14 cellular contexts compared by ENCODE assay signal in the genomic region with DNA sequence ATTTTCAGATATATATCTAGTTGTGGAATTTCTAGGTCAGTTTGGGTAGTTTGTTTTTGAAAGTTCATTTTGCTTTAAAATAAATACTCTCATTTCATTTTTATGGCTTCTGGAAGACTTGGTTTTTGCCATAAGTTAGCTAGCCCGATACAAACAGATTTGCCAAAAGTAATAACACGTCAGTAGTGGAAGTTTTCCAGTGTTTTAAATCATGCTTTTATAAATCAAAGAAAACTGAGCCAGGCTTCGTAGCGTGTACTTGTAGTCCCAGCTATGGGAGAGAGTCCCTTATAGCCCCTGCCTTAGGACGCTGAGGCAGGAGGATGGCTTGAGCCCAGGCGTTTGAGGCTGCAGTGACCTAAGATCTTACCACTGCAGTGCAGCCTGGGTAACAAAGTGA. TPM values are rescaled to one million over a fixed set of nuclear protein-coding genes. Genes with fewer than 3 reads are reported as not detected.
DNase-seq lines count a peak whose midpoint lies in the region; ATAC-seq and TF ChIP-seq lines count a peak whose summit lies in the region.
"Had no signal": no experiment of that assay in that cellular context is flagged by ENCODE, and none has a peak within 500 bp of the region (broad histone marks: within the 10 kb centered on the region; RNA-seq: fewer than 3 reads in every experiment).

No MANE protein-coding gene starts in this region.

- no peak overlapping the region for H3K4me3 Mint-ChIP-seq in activated T-cell treated with anti-CD3 and anti-CD28 coated beads, Interleukin-2, amount 50 U/mL, for 24 hours
- no peak overlapping the region for H3K4me3 Mint-ChIP-seq in stimulated activated naive CD8-positive, alpha-beta T cell treated with anti-CD3 and anti-CD28 coated beads, Interleukin-15, amount 100 ng/mL, for 72 hours
- H3K4me3 Mint-ChIP-seq: stimulated activated naive CD8-positive, alpha-beta T cell treated with anti-CD3 and anti-CD28 coated beads, Interleukin-15, Interleukin-2, amounts not matched to agents 100 ng/mL and 50 ng/mL, for 24 hours had no signal

- intact Hi-C loops in uterus (cut with DNase I; ENCODE audit: low total_unique reads) = no loop called here

- no peaks in the 10 kb centered on the region for H3K27me3 ChIP-seq in muscle layer of colon (ENCODE audit: control insufficient read depth in 1 of 2, insufficient read depth in 2 of 2, low read length in 2 of 2)
- no peaks in the 10 kb centered on the region for H3K27me3 ChIP-seq in uterus

- H3K9ac ChIP-seq in muscle layer of colon (ENCODE audit: low read length) = no peak overlapping the region

- no peaks in the 10 kb centered on the region for H3K9me3 Mint-ChIP-seq in activated T-cell treated with anti-CD3 and anti-CD28 coated beads, Interleukin-2, amount 50 U/mL, for 24 hours
- no peaks in the 10 kb centered on the region for H3K9me3 Mint-ChIP-seq in stimulated activated naive CD8-positive, alpha-beta T cell treated with anti-CD3 and anti-CD28 coated beads, Interleukin-15, amount 100 ng/mL, for 72 hours
- H3K9me3 Mint-ChIP-seq: stimulated activated naive CD8-positive, alpha-beta T cell treated with anti-CD3 and anti-CD28 coated beads, Interleukin-15, Interleukin-2, amounts not matched to agents 100 ng/mL and 50 ng/mL, for 24 hours had no signal

- H3K27ac ChIP-seq in muscle layer of colon (ENCODE audit: low read depth, low read length) (peak overlapping the region; percentile 16), uterus (peak overlapping the region; percentile 75 to 76)
- H3K27ac ChIP-seq: 22Rv1 had no signal

- peaks cover 50% of the 10 kb centered on the region for H3K4me1 ChIP-seq in muscle layer of colon (ENCODE audit: insufficient read depth, low read length)
- peaks cover 8 to 13% of the 10 kb centered on the region in 2 donors for H3K4me1 ChIP-seq in uterus

- no peaks in the 10 kb centered on the region for H3K27me3 Mint-ChIP-seq in activated T-cell treated with anti-CD3 and anti-CD28 coated beads, Interleukin-2, amount 50 U/mL, for 24 hours
- no peaks in the 10 kb centered on the region for H3K27me3 Mint-ChIP-seq in stimulated activated naive CD8-positive, alpha-beta T cell treated with anti-CD3 and anti-CD28 coated beads, Interleukin-15, amount 100 ng/mL, for 72 hours
- H3K27me3 Mint-ChIP-seq: progenitor cell of endocrine pancreas; stimulated activated naive CD8-positive, alpha-beta T cell treated with anti-CD3 and anti-CD28 coated beads, Interleukin-15, Interleukin-2, amounts not matched to agents 100 ng/mL and 50 ng/mL, for 24 hours had no signal

- peak overlapping the region; percentile 64 for H3K27ac Mint-ChIP-seq in activated T-cell treated with anti-CD3 and anti-CD28 coated beads, Interleukin-2, amount 50 U/mL, for 24 hours
- H3K27ac Mint-ChIP-seq in stimulated activated naive CD8-positive, alpha-beta T cell treated with anti-CD3 and anti-CD28 coated beads, Interleukin-15, amount 100 ng/mL, for 72 hours = no peak overlapping the region
- H3K27ac Mint-ChIP-seq: stimulated activated naive CD8-positive, alpha-beta T cell treated with anti-CD3 and anti-CD28 coated beads, Interleukin-15, Interleukin-2, amounts not matched to agents 100 ng/mL and 50 ng/mL, for 24 hours had no signal

- ATAC-seq in stimulated activated naive CD8-positive, alpha-beta T cell treated with anti-CD3 and anti-CD28 coated beads, Interleukin-15, amount 100 ng/mL, for 72 hours = no peak

- H3K4me1 Mint-ChIP-seq in activated T-cell treated with anti-CD3 and anti-CD28 coated beads, Interleukin-2, amount 50 U/mL, for 24 hours (ENCODE audit: low read depth) = peaks cover 2% of the 10 kb centered on the region
- peaks cover 7% of the 10 kb centered on the region for H3K4me1 Mint-ChIP-seq in stimulated activated naive CD8-positive, alpha-beta T cell treated with anti-CD3 and anti-CD28 coated beads, Interleukin-15, amount 100 ng/mL, for 72 hours

- H3K36me3 Mint-ChIP-seq in activated T-cell treated with anti-CD3 and anti-CD28 coated beads, Interleukin-2, amount 50 U/mL, for 24 hours (ENCODE audit: low read depth) = peaks cover 89% of the 10 kb centered on the region

- TF ChIP-seq CTCF in uterus (IDR thresholded peaks at IDR 0.05) = no peak

- no peak overlapping the region for H3K4me3 ChIP-seq in muscle layer of colon (ENCODE audit: low read depth in 1 of 2, low read length in 2 of 2)
- H3K4me3 ChIP-seq in uterus = no peak overlapping the region

- DNase-seq in activated T-cell treated with anti-CD3 and anti-CD28 coated beads, Interleukin-2, amount 50 U/mL, for 24 hours = no peak
- DNase-seq in activated T-cell treated with anti-CD3 and anti-CD28 coated beads, Interleukin-2, amount 50 U/mL, for 48 hours = no peak
- DNase-seq in dedifferentiated amniotic fluid mesenchymal stem cell (ENCODE audit: extremely low spot score) = peak; percentile 41
- peak; percentile 47 to 58 for DNase-seq in uterus
- no peak for DNase-seq in NCI-H1092 treated with DMSO at 0.1 percent for 48 hours (lab: John Stamatoyannopoulos, UW)
- DNase-seq in OCI-M2 (lab: John Stamatoyannopoulos, UW; ENCODE audit: unreplicated experiment) = no peak
- DNase-seq in stimulated activated naive CD8-positive, alpha-beta T cell treated with anti-CD3 and anti-CD28 coated beads, Interleukin-15, amount 100 ng/mL, for 72 hours = no peak
- DNase-seq: dermis blood vessel endothelial cell; small intestine; stimulated activated CD4-positive, alpha-beta T cell treated with anti-CD3 and anti-CD28 coated beads, Interleukin-2, amount 100 ng/mL, for 48 hours had no signal

- no peak for TF ChIP-seq POLR2A in uterus (IDR thresholded peaks at IDR 0.05)

- H3K36me3 ChIP-seq in muscle layer of colon (ENCODE audit: insufficient read depth, low read length) = peaks cover 23% of the 10 kb centered on the region
- no peaks in the 10 kb centered on the region for H3K36me3 ChIP-seq in uterus

- H3K9me3 ChIP-seq in muscle layer of colon (ENCODE audit: low read length) (no peaks in the 10 kb centered on the region), uterus (no peaks in the 10 kb centered on the region)

RNA-seq across cellular contexts. Expression of gene MICALL1, which starts 21.7 kb away (rescaled TPM):
- total RNA-seq in uterus = 10 to 100 TPM in 3 of 4 donors, 1 to 10 TPM in 1; 7.4 to 96.6 (median 46.6) TPM

RNA-seq across cellular contexts. Expression of gene EIF3L, which starts 35.2 kb away (rescaled TPM):
- total RNA-seq in uterus = 100 to 1,000 TPM; 290 to 559 (median 413) TPM

RNA-seq across cellular contexts. Expression of gene ANKRD54, which starts 40.3 kb away (rescaled TPM):
- total RNA-seq in uterus = 10 to 100 TPM in 3 of 4 donors, 1 to 10 TPM in 1; 8.5 to 37.7 (median 20.5) TPM

Comparison
In these comparisons a context has a peak if more than half of its experiments do, and no peak if none do; other contexts are left out.
1. DNase-seq: peak in dedifferentiated amniotic fluid mesenchymal stem cell (single experiment) and uterus (2 of 2); none in activated T-cell treated with anti-CD3 and anti-CD28 coated beads, Interleukin-2, amount 50 U/mL, for 24 hours (single experiment), activated T-cell treated with anti-CD3 and anti-CD28 coated beads, Interleukin-2, amount 50 U/mL, for 48 hours (0 of 2), NCI-H1092 treated with DMSO at 0.1 percent for 48 hours (single experiment), OCI-M2 (single experiment) and stimulated activated naive CD8-positive, alpha-beta T cell treated with anti-CD3 and anti-CD28 coated beads, Interleukin-15, amount 100 ng/mL, for 72 hours (0 of 2).